In genomic region chr4:159344877-159345276, GRCh38 we compare ENCODE assay signal across 20 cellular contexts.
"Had no signal": no experiment of that assay in that cellular context is flagged by ENCODE, and none has a peak within 500 bp of the region (broad histone marks: within the 10 kb centered on the region; RNA-seq: fewer than 3 reads in every experiment).

No MANE protein-coding gene starts in this region.

- H3K27me3 ChIP-seq: SJCRH30 had no signal

- H3K4me3 ChIP-seq: K562, SJCRH30 had no signal

- H3K4me1 ChIP-seq: SJCRH30 had no signal

- H3K9me3 ChIP-seq: SJCRH30 had no signal

- H3K9ac ChIP-seq: KMS-11 had no signal

- H3K27ac ChIP-seq: HL-60, KMS-11, SJCRH30 had no signal

- DNase-seq: Kasumi-1, MM.1S, NCI-H1092 treated with DMSO at 0.1 percent for 48 hours, NCI-H1436 treated with DMSO at 0.1 percent for 48 hours, NCI-H1694, NCI-H187 treated with DMSO at 0.1 percent for 48 hours, NCI-H2029 treated with DMSO at 0.1 percent for 48 hours, NCI-H2227 treated with DMSO at 0.1 percent for 48 hours, NCI-H446, NCI-H510A, NCI-H524 treated with DMSO at 0.1 percent for 48 hours, NCI-H69, NCI-H774, RPMI8226, SHP77 treated with DMSO at 0.1 percent for 48 hours, SJCRH30 had no signal

- ATAC-seq: K562, SK-N-SH treated with all-trans-retinoic acid at 6 μM for 48 hours had no signal
